8 cellular contexts compared by ENCODE assay signal in the genomic region with DNA sequence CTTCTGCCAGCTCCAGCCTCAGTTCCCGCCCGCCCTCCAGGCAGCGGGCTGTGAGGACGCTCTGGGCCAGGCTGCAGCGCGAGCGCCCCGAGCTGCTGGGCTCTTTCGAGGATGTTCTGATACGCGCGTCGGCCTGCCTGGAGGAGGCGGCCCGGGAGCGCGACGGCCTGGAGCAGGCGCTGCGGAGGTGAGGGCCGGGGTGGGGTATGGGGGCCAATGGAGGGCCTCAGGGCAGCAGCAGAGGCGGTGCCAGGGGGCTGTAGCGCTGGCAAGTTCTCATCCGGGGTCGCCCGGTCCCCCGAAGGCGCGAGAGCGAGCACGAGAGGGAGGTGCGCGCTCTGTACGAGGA. TPM values are rescaled to one million over a fixed set of nuclear protein-coding genes. Genes with fewer than 3 reads are reported as not detected.
DNase-seq lines count a peak whose midpoint lies in the region; ATAC-seq, FAIRE-seq and TF ChIP-seq lines count a peak whose summit lies in the region.

No MANE protein-coding gene starts in this region.

- peak; percentile 73 for DNase-seq in NCI-H748 (lab: John Stamatoyannopoulos, UW; ENCODE audit: unreplicated experiment)
- no peak for DNase-seq in NCI-H748 treated with DMSO at 0.1 percent for 48 hours (lab: John Stamatoyannopoulos, UW)
- no peak for DNase-seq in ascending aorta (ENCODE audit: low spot score in 2 of 2)
- no peak for DNase-seq in HepG2 (ENCODE audit: low spot score)
- DNase-seq in thoracic aorta (ENCODE audit: low spot score) = no peak
- no peak for DNase-seq in MG63
- DNase-seq in Kasumi-1 (lab: John Stamatoyannopoulos, UW) = no peak

- H3K27me3 ChIP-seq in ascending aorta (no peaks in the 10 kb centered on the region), HepG2 (ENCODE audit: control insufficient read depth in 1 of 2, insufficient read depth in 2 of 2, low read length in 2 of 2) (no peaks in the 10 kb centered on the region), thoracic aorta (replicated peaks; ENCODE audit: insufficient read depth) (peaks cover 6% of the 10 kb centered on the region), MG63 (no peaks in the 10 kb centered on the region)

- POLR2A ChIA-PET in HepG2 (lab: Yijun Ruan, JAX) = interaction anchor here (2.4 to 16.1 kb wide), 3 partner anchors 11 to 21 kb away, joined by 18 to 264 read pairs (median 141); partner anchors contain the start of genes PNPLA2, POLR2L, RPLP2 and TSPAN4

- no peak for TF ChIP-seq EP300 in HepG2 (IDR thresholded peaks at IDR 0.05; ENCODE audit: low read depth in 2 of 2, low read length in 2 of 2)
- no peak for TF ChIP-seq EP300 in HepG2 (CRISPR knock-in tag; IDR thresholded peaks at IDR 0.05; ENCODE audit: borderline replicate concordance)

- no peak overlapping the region for H3K9ac ChIP-seq in HepG2 (ENCODE audit: insufficient read depth, low read depth, low read length)

- H3K4me3 ChIP-seq in ascending aorta = peak overlapping the region; percentile 38 to 56
- peak overlapping the region in 2 of 3 experiments; percentile 23 to 75; a peak in 3 of 6 replicates for H3K4me3 ChIP-seq in HepG2 (replicated peaks in 1 of 3; ENCODE audit: insufficient read depth in 1 of 3, low read depth in 2 of 3, low read length in 3 of 3)
- H3K4me3 ChIP-seq in thoracic aorta = peak overlapping the region; percentile 75
- H3K4me3 ChIP-seq in MG63 = no peak overlapping the region

- in situ Hi-C loops in HepG2 (cut with HindIII; ENCODE audit: extremely low pct_ligation_motif_present, low pct_unique_long_range_greater_than_20kb) = no loop called here

- WGBS in HepG2 (ENCODE audit: low lambda C conversion rate) = 65% methylated on average over 18 of the region's 34 CpGs

- TF ChIP-seq RAD21 in HepG2 (CRISPR knock-in tag; IDR thresholded peaks at IDR 0.05) = no peak

- no peak overlapping the region for H3K27ac ChIP-seq in ascending aorta
- no peak overlapping the region for H3K27ac ChIP-seq in HepG2 (ENCODE audit: extremely low read length, insufficient read depth, low read length)
- peak overlapping the region in 1 of 2 donors; percentile 40 for H3K27ac ChIP-seq in thoracic aorta

- ATAC-seq in HepG2 = no peak
- ATAC-seq in thoracic aorta (ENCODE audit: insufficient number of reproducible peaks, low FRiP score, low read depth) = no peak
- ATAC-seq in GM18873 (IDR thresholded peaks at IDR 0.05; ENCODE audit: low FRiP score, unreplicated experiment) = no peak

- FAIRE-seq in HepG2 (lab: Jason Lieb, UNC) = no peak

- BruUV-seq in HepG2 (replicated peaks; lab: Mats Ljungman, UMichigan) = no TSS peak

- H4K20me1 ChIP-seq in HepG2 (ENCODE audit: insufficient read depth, low read length) = peaks cover 6% of the 10 kb centered on the region; the same call in 1 of the 2 replicates

- no peaks in the 10 kb centered on the region for H3K9me3 ChIP-seq in ascending aorta
- H3K9me3 ChIP-seq in HepG2 (ENCODE audit: low read length) = no peaks in the 10 kb centered on the region
- H3K9me3 ChIP-seq in thoracic aorta = no peaks in the 10 kb centered on the region
- H3K9me3 ChIP-seq in MG63 = no peaks in the 10 kb centered on the region

- H2AFZ ChIP-seq in HepG2 (ENCODE audit: low read length) = no peak overlapping the region

- H3K79me2 ChIP-seq in HepG2 (ENCODE audit: insufficient read depth, low read length) = peaks cover 11% of the 10 kb centered on the region

- CTCF ChIA-PET in HepG2 (lab: Yijun Ruan, JAX; ENCODE audit: low intra/inter-chr PET ratio, low total read pairs) = no interaction called here

- H3K4me1 ChIP-seq in ascending aorta (peaks cover 13 to 54% of the 10 kb centered on the region in 2 donors), HepG2 (ENCODE audit: insufficient read depth, low read length) (peaks cover 83% of the 10 kb centered on the region), thoracic aorta (ENCODE audit: control insufficient read depth in 1 of 2, low read depth in 2 of 2) (peaks cover 44 to 73% of the 10 kb centered on the region in 2 donors)

- no peak for TF ChIP-seq CTCF in ascending aorta (IDR thresholded peaks at IDR 0.05)
- no peak for TF ChIP-seq CTCF in HepG2 (CRISPR knock-in tag; IDR thresholded peaks at IDR 0.05)
- TF ChIP-seq CTCF in thoracic aorta (IDR thresholded peaks at IDR 0.05) = no peak

- peak overlapping the region; percentile 78 for H3K4me2 ChIP-seq in HepG2 (ENCODE audit: low read depth, low read length)

- no peak for TF ChIP-seq POLR2A in HepG2 (IDR thresholded peaks at IDR 0.05; ENCODE audit: insufficient read depth in 1 of 2, low read depth in 2 of 2, low read length in 2 of 2)

- H3K36me3 ChIP-seq in ascending aorta (peaks cover 10 to 12% of the 10 kb centered on the region in 2 donors), HepG2 (replicated peaks in 1 of 2; ENCODE audit: control insufficient read depth in 1 of 2, insufficient read depth in 2 of 2, low read length in 2 of 2) (peaks cover 0 to 4% of the 10 kb centered on the region in 2 experiments; a peak in 1 of 5 replicates), thoracic aorta (peaks cover 11% of the 10 kb centered on the region), MG63 (peaks cover 17% of the 10 kb centered on the region)

- intact Hi-C loops in ascending aorta (cut with DNase I) = no loop called here
- intact Hi-C loops in HepG2 (cut with micrococcal nuclease; ENCODE audit: unreplicated experiment) = no loop called here

RNA-seq across cellular contexts. Expression of gene CRACR2B, which starts 2.2 kb away (rescaled TPM):
- total RNA-seq in ascending aorta (20.5 TPM), HepG2 (2016; rRNA removed; fragmentation: Illumina TruSeq; extraction: Trizol) (8.9 and 14.9 TPM in 2 replicates), thoracic aorta (10 to 100 TPM in 1 of 2 donors, 1 to 10 TPM in 1; 9.6 to 11.6 TPM)
- total RNA-seq in HepG2 (2016; cell fraction: cytosol; rRNA removed; fragmentation: Illumina TruSeq; extraction: Trizol; ENCODE audit: low read depth) = 5.5 and 5.9 TPM in 2 replicates
- total RNA-seq in HepG2 (2016; cell fraction: insoluble cytoplasmic fraction; rRNA removed; fragmentation: Illumina TruSeq; extraction: Trizol) = 8.5 and 12.6 TPM in 2 replicates
- total RNA-seq in HepG2 (2016; cell fraction: membrane; rRNA removed; fragmentation: Illumina TruSeq; extraction: Trizol) = 6.6 and 10.0 TPM in 2 replicates
- total RNA-seq in HepG2 (2016; cell fraction: nucleus; rRNA removed; fragmentation: Illumina TruSeq; extraction: Trizol) = 10.8 and 16.7 TPM in 2 replicates
- 21.0 and 27.7 TPM in 2 replicates for polyA plus RNA-seq in HepG2 (2011; rRNA removed)
- 9.8 and 16.5 TPM in 2 replicates for polyA plus RNA-seq in HepG2 (2011; cell fraction: cytosol; rRNA removed)
- polyA plus RNA-seq in HepG2 (2011; cell fraction: nucleus; rRNA removed) = 278 and 343 TPM in 2 replicates
- polyA plus RNA-seq in HepG2 (2012) = 10.5 and 14.8 TPM in 2 replicates
- 8.3 and 10.9 TPM in 2 replicates for polyA plus RNA-seq in HepG2 (2016; cell fraction: cytosol; fragmentation: Illumina TruSeq; extraction: Trizol; ENCODE audit: low read depth)
- 14.8 and 17.4 TPM in 2 replicates for polyA plus RNA-seq in HepG2 (2016; cell fraction: insoluble cytoplasmic fraction; fragmentation: Illumina TruSeq; extraction: Trizol; ENCODE audit: low read depth)
- polyA plus RNA-seq in HepG2 (2016; cell fraction: membrane; fragmentation: Illumina TruSeq; extraction: Trizol; ENCODE audit: low read depth) = 11.2 and 14.5 TPM in 2 replicates
- 48.6 and 55.2 TPM in 2 replicates for polyA plus RNA-seq in HepG2 (2016; cell fraction: nucleus; fragmentation: Illumina TruSeq; extraction: Trizol; ENCODE audit: insufficient read depth, low read depth)
- polyA minus RNA-seq in HepG2 (2011; rRNA and poly(A)+ RNA removed; ENCODE audit: low replicate concordance) = 3.4 and 13.9 TPM in 2 replicates
- polyA minus RNA-seq in HepG2 (2011; cell fraction: cytosol; rRNA and poly(A)+ RNA removed) = 7.5 and 8.4 TPM in 2 replicates
- 22.7 and 23.2 TPM in 2 replicates for polyA minus RNA-seq in HepG2 (2011; cell fraction: nucleus; rRNA and poly(A)+ RNA removed)
- total RNA-seq in MG63 (2014; rRNA removed; shearing (Covaris generic); ENCODE audit: low replicate concordance) = not detected in 2 replicates

RNA-seq across cellular contexts. Expression of gene CD151, which starts 2.8 kb away (rescaled TPM):
- total RNA-seq in ascending aorta = 898 TPM
- total RNA-seq in HepG2 (2016; rRNA removed; fragmentation: Illumina TruSeq; extraction: Trizol) = 54.0 and 125 TPM in 2 replicates
- total RNA-seq in HepG2 (2016; cell fraction: cytosol; rRNA removed; fragmentation: Illumina TruSeq; extraction: Trizol; ENCODE audit: low read depth) = 31.5 and 37.4 TPM in 2 replicates
- total RNA-seq in HepG2 (2016; cell fraction: insoluble cytoplasmic fraction; rRNA removed; fragmentation: Illumina TruSeq; extraction: Trizol) = 60.0 and 126 TPM in 2 replicates
- 34.7 and 43.1 TPM in 2 replicates for total RNA-seq in HepG2 (2016; cell fraction: membrane; rRNA removed; fragmentation: Illumina TruSeq; extraction: Trizol)
- 93.4 and 110 TPM in 2 replicates for total RNA-seq in HepG2 (2016; cell fraction: nucleus; rRNA removed; fragmentation: Illumina TruSeq; extraction: Trizol)
- polyA plus RNA-seq in HepG2 (2011; rRNA removed) = 197 and 287 TPM in 2 replicates
- polyA plus RNA-seq in HepG2 (2011; cell fraction: cytosol; rRNA removed) = 200 and 252 TPM in 2 replicates
- 375 and 396 TPM in 2 replicates for polyA plus RNA-seq in HepG2 (2011; cell fraction: nucleus; rRNA removed)
- polyA plus RNA-seq in HepG2 (2012) = 93.8 and 141 TPM in 2 replicates
- 36.4 and 45.9 TPM in 2 replicates for polyA plus RNA-seq in HepG2 (2016; cell fraction: cytosol; fragmentation: Illumina TruSeq; extraction: Trizol; ENCODE audit: low read depth)
- polyA plus RNA-seq in HepG2 (2016; cell fraction: insoluble cytoplasmic fraction; fragmentation: Illumina TruSeq; extraction: Trizol; ENCODE audit: low read depth) = 54.8 and 63.7 TPM in 2 replicates
- polyA plus RNA-seq in HepG2 (2016; cell fraction: membrane; fragmentation: Illumina TruSeq; extraction: Trizol; ENCODE audit: low read depth) = 41.9 and 45.5 TPM in 2 replicates
- 208 and 218 TPM in 2 replicates for polyA plus RNA-seq in HepG2 (2016; cell fraction: nucleus; fragmentation: Illumina TruSeq; extraction: Trizol; ENCODE audit: insufficient read depth, low read depth)
- polyA minus RNA-seq in HepG2 (2011; rRNA and poly(A)+ RNA removed; ENCODE audit: low replicate concordance) = 312 and 492 TPM in 2 replicates
- polyA minus RNA-seq in HepG2 (2011; cell fraction: cytosol; rRNA and poly(A)+ RNA removed) = 90.0 and 90.8 TPM in 2 replicates
- polyA minus RNA-seq in HepG2 (2011; cell fraction: nucleus; rRNA and poly(A)+ RNA removed) = 60.9 and 80.8 TPM in 2 replicates
- 1,000 to 10,000 TPM in 1 of 2 donors, 100 to 1,000 TPM in 1; 532 to 1,455 TPM for total RNA-seq in thoracic aorta
- 1,173 and 1,451 TPM in 2 replicates for total RNA-seq in MG63 (2014; rRNA removed; shearing (Covaris generic); ENCODE audit: low replicate concordance)

RNA-seq across cellular contexts. Expression of gene PNPLA2, which starts 11.2 kb away (rescaled TPM):
- 214 TPM for total RNA-seq in ascending aorta
- 4.8 and 10.5 TPM in 2 replicates for total RNA-seq in HepG2 (2016; rRNA removed; fragmentation: Illumina TruSeq; extraction: Trizol)
- total RNA-seq in HepG2 (2016; cell fraction: cytosol; rRNA removed; fragmentation: Illumina TruSeq; extraction: Trizol; ENCODE audit: low read depth) = 3.8 and 4.1 TPM in 2 replicates
- total RNA-seq in HepG2 (2016; cell fraction: insoluble cytoplasmic fraction; rRNA removed; fragmentation: Illumina TruSeq; extraction: Trizol) = 4.0 and 11.4 TPM in 2 replicates
- total RNA-seq in HepG2 (2016; cell fraction: membrane; rRNA removed; fragmentation: Illumina TruSeq; extraction: Trizol) = 4.4 and 5.4 TPM in 2 replicates
- total RNA-seq in HepG2 (2016; cell fraction: nucleus; rRNA removed; fragmentation: Illumina TruSeq; extraction: Trizol) = 17.2 and 23.5 TPM in 2 replicates
- 43.2 and 58.1 TPM in 2 replicates for polyA plus RNA-seq in HepG2 (2011; rRNA removed)
- 7.3 and 12.8 TPM in 2 replicates for polyA plus RNA-seq in HepG2 (2011; cell fraction: cytosol; rRNA removed)
- polyA plus RNA-seq in HepG2 (2011; cell fraction: nucleus; rRNA removed) = 830 and 954 TPM in 2 replicates
- 70.1 and 82.8 TPM in 2 replicates for polyA plus RNA-seq in HepG2 (2012)
- polyA plus RNA-seq in HepG2 (2016; cell fraction: cytosol; fragmentation: Illumina TruSeq; extraction: Trizol; ENCODE audit: low read depth) = 4.8 and 6.6 TPM in 2 replicates
- 14.6 and 20.2 TPM in 2 replicates for polyA plus RNA-seq in HepG2 (2016; cell fraction: insoluble cytoplasmic fraction; fragmentation: Illumina TruSeq; extraction: Trizol; ENCODE audit: low read depth)
- 7.5 and 10.2 TPM in 2 replicates for polyA plus RNA-seq in HepG2 (2016; cell fraction: membrane; fragmentation: Illumina TruSeq; extraction: Trizol; ENCODE audit: low read depth)
- 77.9 and 79.1 TPM in 2 replicates for polyA plus RNA-seq in HepG2 (2016; cell fraction: nucleus; fragmentation: Illumina TruSeq; extraction: Trizol; ENCODE audit: insufficient read depth, low read depth)
- 60.4 and 150 TPM in 2 replicates for polyA minus RNA-seq in HepG2 (2011; rRNA and poly(A)+ RNA removed; ENCODE audit: low replicate concordance)
- polyA minus RNA-seq in HepG2 (2011; cell fraction: cytosol; rRNA and poly(A)+ RNA removed) = 24.0 and 31.5 TPM in 2 replicates
- 135 and 151 TPM in 2 replicates for polyA minus RNA-seq in HepG2 (2011; cell fraction: nucleus; rRNA and poly(A)+ RNA removed)
- total RNA-seq in thoracic aorta = 100 to 1,000 TPM; 105 to 115 TPM
- 4.2 and 12.4 TPM in 2 replicates for total RNA-seq in MG63 (2014; rRNA removed; shearing (Covaris generic); ENCODE audit: low replicate concordance)

RNA-seq across cellular contexts. Expression of gene POLR2L, which starts 12.4 kb away (rescaled TPM):
- 141 TPM for total RNA-seq in ascending aorta
- total RNA-seq in HepG2 (2016; rRNA removed; fragmentation: Illumina TruSeq; extraction: Trizol) = 114 and 146 TPM in 2 replicates
- total RNA-seq in HepG2 (2016; cell fraction: cytosol; rRNA removed; fragmentation: Illumina TruSeq; extraction: Trizol; ENCODE audit: low read depth) = 37.0 and 48.5 TPM in 2 replicates
- total RNA-seq in HepG2 (2016; cell fraction: insoluble cytoplasmic fraction; rRNA removed; fragmentation: Illumina TruSeq; extraction: Trizol) = 113 and 136 TPM in 2 replicates
- total RNA-seq in HepG2 (2016; cell fraction: membrane; rRNA removed; fragmentation: Illumina TruSeq; extraction: Trizol) = 68.6 and 79.8 TPM in 2 replicates
- total RNA-seq in HepG2 (2016; cell fraction: nucleus; rRNA removed; fragmentation: Illumina TruSeq; extraction: Trizol) = 34.9 and 39.5 TPM in 2 replicates
- polyA plus RNA-seq in HepG2 (2011; rRNA removed) = 104 and 115 TPM in 2 replicates
- polyA plus RNA-seq in HepG2 (2011; cell fraction: cytosol; rRNA removed) = 35.1 and 78.0 TPM in 2 replicates
- 44.7 and 47.4 TPM in 2 replicates for polyA plus RNA-seq in HepG2 (2011; cell fraction: nucleus; rRNA removed)
- polyA plus RNA-seq in HepG2 (2012) = 57.4 and 93.8 TPM in 2 replicates
- 58.6 and 89.5 TPM in 2 replicates for polyA plus RNA-seq in HepG2 (2016; cell fraction: cytosol; fragmentation: Illumina TruSeq; extraction: Trizol; ENCODE audit: low read depth)
- 221 and 225 TPM in 2 replicates for polyA plus RNA-seq in HepG2 (2016; cell fraction: insoluble cytoplasmic fraction; fragmentation: Illumina TruSeq; extraction: Trizol; ENCODE audit: low read depth)
- polyA plus RNA-seq in HepG2 (2016; cell fraction: membrane; fragmentation: Illumina TruSeq; extraction: Trizol; ENCODE audit: low read depth) = 90.2 and 102 TPM in 2 replicates
- 84.0 and 90.2 TPM in 2 replicates for polyA plus RNA-seq in HepG2 (2016; cell fraction: nucleus; fragmentation: Illumina TruSeq; extraction: Trizol; ENCODE audit: insufficient read depth, low read depth)
- polyA minus RNA-seq in HepG2 (2011; rRNA and poly(A)+ RNA removed; ENCODE audit: low replicate concordance) = 129 and 143 TPM in 2 replicates
- 35.6 and 37.0 TPM in 2 replicates for polyA minus RNA-seq in HepG2 (2011; cell fraction: cytosol; rRNA and poly(A)+ RNA removed)
- 27.3 and 33.1 TPM in 2 replicates for polyA minus RNA-seq in HepG2 (2011; cell fraction: nucleus; rRNA and poly(A)+ RNA removed)
- 10 to 100 TPM; 20.8 to 63.0 TPM for total RNA-seq in thoracic aorta
- total RNA-seq in MG63 (2014; rRNA removed; shearing (Covaris generic); ENCODE audit: low replicate concordance) = 9.7 and 190 TPM in 2 replicates

RNA-seq across cellular contexts. Expression of gene TSPAN4, which starts 12.7 kb away (rescaled TPM):
- total RNA-seq in ascending aorta (252 TPM), HepG2 (2016; rRNA removed; fragmentation: Illumina TruSeq; extraction: Trizol) (13.2 and 31.7 TPM in 2 replicates), thoracic aorta (100 to 1,000 TPM in 1 of 2 donors, 10 to 100 TPM in 1; 55.5 to 107 TPM)
- 8.9 and 10.0 TPM in 2 replicates for total RNA-seq in HepG2 (2016; cell fraction: cytosol; rRNA removed; fragmentation: Illumina TruSeq; extraction: Trizol; ENCODE audit: low read depth)
- 12.0 and 31.8 TPM in 2 replicates for total RNA-seq in HepG2 (2016; cell fraction: insoluble cytoplasmic fraction; rRNA removed; fragmentation: Illumina TruSeq; extraction: Trizol)
- total RNA-seq in HepG2 (2016; cell fraction: membrane; rRNA removed; fragmentation: Illumina TruSeq; extraction: Trizol) = 11.0 and 13.5 TPM in 2 replicates
- 26.1 and 32.6 TPM in 2 replicates for total RNA-seq in HepG2 (2016; cell fraction: nucleus; rRNA removed; fragmentation: Illumina TruSeq; extraction: Trizol)
- 68.3 and 88.5 TPM in 2 replicates for polyA plus RNA-seq in HepG2 (2011; rRNA removed)
- 60.2 and 113 TPM in 2 replicates for polyA plus RNA-seq in HepG2 (2011; cell fraction: cytosol; rRNA removed)
- 232 and 327 TPM in 2 replicates for polyA plus RNA-seq in HepG2 (2011; cell fraction: nucleus; rRNA removed)
- 22.7 and 28.5 TPM in 2 replicates for polyA plus RNA-seq in HepG2 (2012)
- polyA plus RNA-seq in HepG2 (2016; cell fraction: cytosol; fragmentation: Illumina TruSeq; extraction: Trizol; ENCODE audit: low read depth) = 10.4 TPM in 2 replicates
- polyA plus RNA-seq in HepG2 (2016; cell fraction: insoluble cytoplasmic fraction; fragmentation: Illumina TruSeq; extraction: Trizol; ENCODE audit: low read depth) = 11.8 and 12.7 TPM in 2 replicates
- polyA plus RNA-seq in HepG2 (2016; cell fraction: membrane; fragmentation: Illumina TruSeq; extraction: Trizol; ENCODE audit: low read depth) = 8.5 and 12.0 TPM in 2 replicates
- 59.4 and 62.8 TPM in 2 replicates for polyA plus RNA-seq in HepG2 (2016; cell fraction: nucleus; fragmentation: Illumina TruSeq; extraction: Trizol; ENCODE audit: insufficient read depth, low read depth)
- polyA minus RNA-seq in HepG2 (2011; rRNA and poly(A)+ RNA removed; ENCODE audit: low replicate concordance) = 59.6 and 124 TPM in 2 replicates
- 24.9 and 25.9 TPM in 2 replicates for polyA minus RNA-seq in HepG2 (2011; cell fraction: cytosol; rRNA and poly(A)+ RNA removed)
- 16.4 and 16.9 TPM in 2 replicates for polyA minus RNA-seq in HepG2 (2011; cell fraction: nucleus; rRNA and poly(A)+ RNA removed)
- total RNA-seq in MG63 (2014; rRNA removed; shearing (Covaris generic); ENCODE audit: low replicate concordance) = 222 and 399 TPM in 2 replicates
